Comparison of ENCODE assay signal across 23 cellular contexts in the genomic region with DNA sequence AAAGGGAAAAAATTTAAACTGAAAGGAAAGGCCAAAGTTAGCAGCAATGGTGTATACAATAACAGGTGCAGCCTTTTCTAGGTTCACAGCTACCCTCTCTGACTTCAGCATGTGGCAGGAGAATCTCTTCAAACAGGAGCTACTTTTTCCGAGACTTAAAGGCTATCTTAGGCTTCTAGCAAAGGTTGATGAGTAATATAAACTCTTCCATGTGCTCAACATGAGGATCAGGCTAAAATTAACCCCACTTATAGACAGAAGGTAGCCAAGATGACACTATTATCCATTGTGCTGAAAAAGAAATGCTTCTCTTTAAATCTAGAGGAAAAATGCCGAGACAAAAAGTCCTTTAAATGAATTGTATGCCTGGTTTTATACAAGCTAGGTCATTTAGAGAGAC.
A peak's percentile ranks its signal among the peaks of the same experiment; 100 is the strongest.
DNase-seq lines count a peak whose midpoint lies in the region; ATAC-seq, FAIRE-seq and TF ChIP-seq lines count a peak whose summit lies in the region.
"Had no signal": no experiment of that assay in that cellular context is flagged by ENCODE, and none has a peak within 500 bp of the region (broad histone marks: within the 10 kb centered on the region; RNA-seq: fewer than 3 reads in every experiment).

No MANE protein-coding gene starts in this region.

- H3K4me3 ChIP-seq in body of pancreas (no peak overlapping the region), pancreas (no peak overlapping the region), uterus (no peak overlapping the region), HAP-1 (no peak overlapping the region)
- H3K4me3 ChIP-seq: mucosa of descending colon, prostate gland, vagina had no signal

- H3K9me3 ChIP-seq in body of pancreas (no peaks in the 10 kb centered on the region), pancreas (no peaks in the 10 kb centered on the region), uterus (no peaks in the 10 kb centered on the region), HAP-1 (no peaks in the 10 kb centered on the region)
- H3K9me3 ChIP-seq: mucosa of descending colon, prostate gland, vagina had no signal

- in situ Hi-C loops in HAP-1 (cut with MboI; ENCODE audit: low sequenced_read_pairs), result no loop called here

- DNase-seq in left ventricle myocardium superior (no peak), Right ventricle myocardium inferior (ENCODE audit: missing footprints) (no peak), body of pancreas (no peak), pancreas (no peak), uterus (no peak), HAP-1 (ENCODE audit: low spot score in 2 of 2) (no peak), GDM1 (lab: John Stamatoyannopoulos, UW) (no peak)
- DNase-seq in activated naive CD4-positive, alpha-beta T cell treated with anti-CD3 and anti-CD28 coated beads, Interleukin-2, amount 50 U/mL, for 16 hours, result no peak
- DNase-seq: ACHN; activated CD4-positive, alpha-beta T cell treated with anti-CD3 and anti-CD28 coated beads, Interleukin-2, amount 50 U/mL, for 1 hour; activated gamma-delta T cell treated with Interleukin-2 at 50 U/mL for 16 hours; anterior cingulate cortex; cortex of kidney; DMS79; H9; mucosa of descending colon; NCI-H187 treated with DMSO at 0.1 percent for 48 hours; NCI-H510A; stimulated activated naive B cell treated with anti-CD40 and anti-IgM and Interleukin-4, amounts not matched to agents 10 μg/mL and 1 μg/mL and 100 μg/mL, for 72 hours had no signal

- H3K27me3 ChIP-seq in body of pancreas (no peaks in the 10 kb centered on the region), pancreas (no peaks in the 10 kb centered on the region), uterus (no peaks in the 10 kb centered on the region), HAP-1 (ENCODE audit: low read depth) (no peaks in the 10 kb centered on the region)
- H3K27me3 ChIP-seq: vagina had no signal

- intact Hi-C loops in left ventricle myocardium superior (cut with micrococcal nuclease) (no loop called here), Right ventricle myocardium inferior (cut with DNase I) (loop anchor here (5.0 to 10.0 kb wide), 2 partner anchors 174 to 214 kb away; no protein-coding TSS in a partner anchor), body of pancreas (cut with DNase I) (no loop called here), pancreas (cut with DNase I) (no loop called here), uterus (cut with DNase I; ENCODE audit: low total_unique reads) (loop anchor here (10.0 kb wide), 1 partner anchor 216 kb away; the partner anchor contains the start of gene CITED2)

- no peak for TF ChIP-seq CTCF in body of pancreas (IDR thresholded peaks at IDR 0.05)
- TF ChIP-seq CTCF in pancreas (IDR thresholded peaks at IDR 0.05), result no peak
- no peak for TF ChIP-seq CTCF in uterus (IDR thresholded peaks at IDR 0.05)

- WGBS in body of pancreas, 2 donors, result 31 to 38% methylated on average over 2 of the region's 2 CpGs
- 34 to 36% methylated on average over 2 of the region's 2 CpGs for WGBS in pancreas, 2 donors

- no peaks in the 10 kb centered on the region for H3K36me3 ChIP-seq in body of pancreas (replicated peaks in 1 of 2; ENCODE audit: insufficient read depth in 1 of 2, low read depth in 2 of 2)
- no peaks in the 10 kb centered on the region for H3K36me3 ChIP-seq in pancreas
- no peaks in the 10 kb centered on the region for H3K36me3 ChIP-seq in uterus
- H3K36me3 ChIP-seq in HAP-1 (replicated peaks), result no peaks in the 10 kb centered on the region
- H3K36me3 ChIP-seq: prostate gland, vagina had no signal

- no peak for TF ChIP-seq POLR2A in body of pancreas (IDR thresholded peaks at IDR 0.05)
- no peak for TF ChIP-seq POLR2A in uterus (IDR thresholded peaks at IDR 0.05)

- peak; percentile 47 for ATAC-seq in left ventricle myocardium superior
- no peak for ATAC-seq in Right ventricle myocardium inferior
- no peak for ATAC-seq in body of pancreas
- peak in 2 of 4 donors; percentile 16 to 31 for ATAC-seq in pancreas
- ATAC-seq: left lobe of liver; mucosa of descending colon; stimulated activated naive B cell treated with anti-CD40 and anti-IgM and Interleukin-4, amounts not matched to agents 10 μg/mL and 1 μg/mL and 100 μg/mL, for 72 hours had no signal

- H3K4me1 ChIP-seq in body of pancreas, result peaks cover 97% of the 10 kb centered on the region
- H3K4me1 ChIP-seq in pancreas, result peaks cover 42 to 62% (median 60%) of the 10 kb centered on the region in 3 donors
- peaks cover 0 to 3% of the 10 kb centered on the region in 2 donors for H3K4me1 ChIP-seq in uterus
- peaks cover 20% of the 10 kb centered on the region for H3K4me1 ChIP-seq in HAP-1

- H3K27ac ChIP-seq in body of pancreas (peak overlapping the region; percentile 82 to 94 (median 87)), pancreas (peak overlapping the region; percentile 67 to 91 (median 76)), uterus (peak overlapping the region; percentile 59 to 62)
- H3K27ac ChIP-seq: vagina had no signal

- FAIRE-seq in pancreas (lab: Jason Lieb, UNC), result no peak
- FAIRE-seq: TTC549 had no signal

Comparison
In these comparisons a context has a peak if more than half of its experiments do, and no peak if none do; other contexts are left out.
1. intact Hi-C loops: an anchor here in Right ventricle myocardium inferior (5.0 to 10.0 kb wide) and uterus (10.0 kb wide); none called in left ventricle myocardium superior, body of pancreas and pancreas.